Comparison of ENCODE assay signal across 17 cellular contexts in genomic region chr2:79389475-79389874, GRCh38.
DNase-seq lines count a peak whose midpoint lies in the region; FAIRE-seq and TF ChIP-seq lines count a peak whose summit lies in the region.
"Had no signal": no experiment of that assay in that cellular context is flagged by ENCODE, and none has a peak within 500 bp of the region (broad histone marks: within the 10 kb centered on the region; RNA-seq: fewer than 3 reads in every experiment).

No MANE protein-coding gene starts in this region.

- no peaks in the 10 kb centered on the region for H3K4me1 ChIP-seq in astrocyte (ENCODE audit: insufficient read depth, low read length)
- H3K4me1 ChIP-seq: Caco-2 had no signal

- FAIRE-seq in astrocyte (lab: Jason Lieb, UNC), result no peak
- FAIRE-seq: GM12892, H54 had no signal

- CTCF ChIA-PET in HEK293T (lab: Yijun Ruan, JAX), result no interaction called here

- peaks cover 10% of the 10 kb centered on the region for H3K4me1 Mint-ChIP-seq in astrocyte (ENCODE audit: low read depth, unreplicated experiment)
- H3K4me1 Mint-ChIP-seq: CD14-positive monocyte, IgD-negative memory B cell had no signal

- H3K4me3 Mint-ChIP-seq in astrocyte (ENCODE audit: unreplicated experiment), result no peak overlapping the region
- H3K4me3 Mint-ChIP-seq: CD14-positive monocyte; CD8-positive, alpha-beta T cell; IgD-negative memory B cell had no signal

- H3K9me3 Mint-ChIP-seq in astrocyte (ENCODE audit: unreplicated experiment), result no peaks in the 10 kb centered on the region

- H3K4me3 ChIP-seq in astrocyte (ENCODE audit: insufficient read depth, low read depth, low read length) (no peak overlapping the region), H7 (ENCODE audit: insufficient read depth, low read depth, low read length) (no peak overlapping the region)

- no peak overlapping the region for H3K27ac ChIP-seq in astrocyte (ENCODE audit: low read depth, low read length)
- H3K27ac ChIP-seq: 22Rv1 had no signal

- TF ChIP-seq CTCF in astrocyte (IDR thresholded peaks at IDR 0.05; ENCODE audit: insufficient read depth, low read depth, low read length), result no peak

- no peaks in the 10 kb centered on the region for H3K36me3 ChIP-seq in astrocyte (ENCODE audit: insufficient read depth, low read length)
- H3K36me3 ChIP-seq in H7 (replicated peaks; ENCODE audit: control insufficient read depth, insufficient read depth, low read length), result no peaks in the 10 kb centered on the region

- peak; percentile 6 for DNase-seq in NCI-H1105 treated with DMSO at 0.1 percent for 48 hours (lab: John Stamatoyannopoulos, UW)
- no peak for DNase-seq in NCI-H1105 (lab: John Stamatoyannopoulos, UW)
- peak; percentile 4 for DNase-seq in astrocyte (ENCODE audit: low read depth)
- peak; percentile 89 for DNase-seq in foreskin melanocyte
- DNase-seq in stimulated activated CD4-positive, alpha-beta T cell treated with anti-CD3 and anti-CD28 coated beads, Interleukin-2, amount 100 ng/mL, for 24 hours, result no peak
- DNase-seq in activated CD4-positive, alpha-beta T cell treated with anti-CD3 and anti-CD28 coated beads, Interleukin-2, amount 50 U/mL, for 48 hours, result no peak
- DNase-seq in H7, result no peak
- no peak for DNase-seq in HEK293T (ENCODE audit: extremely low spot score)
- DNase-seq: Caco-2; CD8-positive, alpha-beta T cell; DND-41; GDM1 had no signal

- H4K20me1 ChIP-seq in astrocyte (ENCODE audit: insufficient read depth, low read length), result no peaks in the 10 kb centered on the region

- H3K9me3 ChIP-seq in astrocyte (ENCODE audit: insufficient read depth, low read depth, low read length), result no peaks in the 10 kb centered on the region
- H3K9me3 ChIP-seq: Caco-2 had no signal

- no peak overlapping the region for H2AFZ ChIP-seq in astrocyte (ENCODE audit: low read depth, low read length)

- H3K27ac Mint-ChIP-seq in astrocyte (ENCODE audit: unreplicated experiment), result no peak overlapping the region
- H3K27ac Mint-ChIP-seq: CD14-positive monocyte; CD8-positive, alpha-beta T cell; IgD-negative memory B cell had no signal

- no peak overlapping the region for H3K4me2 ChIP-seq in astrocyte (ENCODE audit: low read length)

- no peaks in the 10 kb centered on the region for H3K27me3 Mint-ChIP-seq in astrocyte (ENCODE audit: low read depth, unreplicated experiment)
- H3K27me3 Mint-ChIP-seq: IgD-negative memory B cell had no signal

- no peaks in the 10 kb centered on the region for H3K27me3 ChIP-seq in astrocyte (ENCODE audit: insufficient read depth, low read length)
- H3K27me3 ChIP-seq in H7 (ENCODE audit: control insufficient read depth, insufficient read depth, low read length), result no peaks in the 10 kb centered on the region

- no peaks in the 10 kb centered on the region for H3K36me3 Mint-ChIP-seq in astrocyte (ENCODE audit: low read depth, unreplicated experiment)
- H3K36me3 Mint-ChIP-seq: CD14-positive monocyte; CD8-positive, alpha-beta T cell; IgD-negative memory B cell had no signal

- H3K79me2 ChIP-seq in astrocyte (ENCODE audit: insufficient read depth, low read length), result no peaks in the 10 kb centered on the region

- H3K9ac ChIP-seq in astrocyte (ENCODE audit: low read length), result no peak overlapping the region

- POLR2A ChIA-PET in HEK293T (lab: Yijun Ruan, JAX), result no interaction called here

TF ChIP-seq in HEK293T, 16 proteins besides CTCF, POLR2A, EP300 and RAD21:
- no peak for TF ChIP-seq NFRKB (IDR thresholded peaks at IDR 0.05)
- no peak for TF ChIP-seq PKNOX1 (IDR thresholded peaks at IDR 0.05)
- no peak for TF ChIP-seq L3MBTL2 (conservative IDR thresholded peaks at IDR 0.05)
- TF ChIP-seq CTBP1 (IDR thresholded peaks at IDR 0.05; ENCODE audit: borderline replicate concordance), result no peak
- TF ChIP-seq ZNF384 (IDR thresholded peaks at IDR 0.05), result no peak

Comparison
In these comparisons a context has a peak if more than half of its experiments do, and no peak if none do; other contexts are left out.
1. DNase-seq: peak in NCI-H1105 treated with DMSO at 0.1 percent for 48 hours (single experiment), astrocyte (single experiment) and foreskin melanocyte (single experiment); none in NCI-H1105 (single experiment), stimulated activated CD4-positive, alpha-beta T cell treated with anti-CD3 and anti-CD28 coated beads, Interleukin-2, amount 100 ng/mL, for 24 hours (0 of 2), activated CD4-positive, alpha-beta T cell treated with anti-CD3 and anti-CD28 coated beads, Interleukin-2, amount 50 U/mL, for 48 hours (0 of 2), H7 (single experiment) and HEK293T (single experiment).